Comparison of ENCODE assay signal across 17 cellular contexts in the genomic region with DNA sequence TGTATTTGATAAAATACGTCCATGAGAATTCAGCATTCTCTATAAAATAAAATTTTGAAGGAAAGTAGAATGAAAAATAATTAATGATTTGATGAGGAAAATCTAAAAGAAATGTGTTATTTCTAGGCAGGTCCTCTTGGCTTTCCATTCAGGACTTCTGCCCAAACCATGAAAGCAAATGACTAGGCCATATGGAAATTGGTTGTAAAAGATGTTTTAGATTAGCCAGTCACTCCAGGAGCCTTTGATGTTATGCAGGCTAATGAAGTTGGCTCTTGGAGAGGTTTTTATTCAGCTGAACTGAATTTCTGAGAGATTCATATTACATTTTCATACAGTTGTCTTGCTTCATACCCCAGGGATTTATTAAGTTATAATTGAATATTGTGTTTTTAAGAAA.
"Had no signal": no experiment of that assay in that cellular context is flagged by ENCODE, and none has a peak within 500 bp of the region (broad histone marks: within the 10 kb centered on the region; RNA-seq: fewer than 3 reads in every experiment).

No MANE protein-coding gene starts in this region.

- H3K4me1 ChIP-seq: ascending aorta, colonic mucosa, gastroesophageal sphincter, heart right ventricle, right lobe of liver, suprapubic skin had no signal

- H3K36me3 ChIP-seq: ascending aorta, cardiac muscle cell, colonic mucosa, gastroesophageal sphincter, heart right ventricle, ovary, right lobe of liver, suprapubic skin had no signal

- ATAC-seq: gastroesophageal sphincter; right lobe of liver; stimulated activated naive CD8-positive, alpha-beta T cell treated with anti-CD3 and anti-CD28 coated beads, Interleukin-15, Interleukin-2, amounts not matched to agents 100 U/mL and 50 U/mL, for 24 hours had no signal

- DNase-seq: activated CD4-positive, alpha-beta T cell treated with anti-CD3 and anti-CD28 coated beads for 1 hour; activated CD4-positive, alpha-beta T cell treated with anti-CD3 and anti-CD28 coated beads, Interleukin-2, amount 50 U/mL, for 4 hours; activated naive CD4-positive, alpha-beta T cell treated with Interleukin-2 at 50 U/mL for 16 hours; activated T-cell treated with anti-CD3 and anti-CD28 coated beads for 4 hours; colonic mucosa; heart right ventricle; islet precursor cell; ovary; right lobe of liver; stimulated activated naive CD8-positive, alpha-beta T cell treated with anti-CD3 and anti-CD28 coated beads, Interleukin-15, Interleukin-2, amounts not matched to agents 100 U/mL and 50 U/mL, for 24 hours; T-helper 1 cell; trophoblast cell had no signal

- H3K27me3 ChIP-seq: ascending aorta, cardiac muscle cell, colonic mucosa, gastroesophageal sphincter, heart right ventricle, ovary, right lobe of liver, suprapubic skin had no signal

- H3K27ac ChIP-seq: ascending aorta, cardiac muscle cell, colonic mucosa, gastroesophageal sphincter, ovary, right lobe of liver, suprapubic skin had no signal

- H3K9me3 ChIP-seq: ascending aorta, colonic mucosa, gastroesophageal sphincter, heart right ventricle, ovary, right lobe of liver, suprapubic skin had no signal

- H3K4me3 ChIP-seq: ascending aorta, cardiac muscle cell, colonic mucosa, gastroesophageal sphincter, heart right ventricle, lung, ovary, right lobe of liver, suprapubic skin had no signal
